ENCODE assay signal across 23 cellular contexts in genomic region chrX:131634900-131635299, GRCh38.
A peak's percentile ranks its signal among the peaks of the same experiment; 100 is the strongest.
DNase-seq lines count a peak whose midpoint lies in the region; ATAC-seq, FAIRE-seq and TF ChIP-seq lines count a peak whose summit lies in the region.
"Had no signal": no experiment of that assay in that cellular context is flagged by ENCODE, and none has a peak within 500 bp of the region (broad histone marks: within the 10 kb centered on the region; RNA-seq: fewer than 3 reads in every experiment).

No MANE protein-coding gene starts in this region.

- RAD21 ChIA-PET in GM12878 (lab: Charles Lee; ENCODE audit: unreplicated experiment) = no interaction called here

- no peaks in the 10 kb centered on the region for H3K79me2 ChIP-seq in GM12878 (ENCODE audit: control insufficient read depth, insufficient read depth, low read length)
- H3K79me2 ChIP-seq in HepG2 (ENCODE audit: insufficient read depth, low read length) = no peaks in the 10 kb centered on the region

- H3K36me3 ChIP-seq in GM12878 (ENCODE audit: control insufficient read depth in 2 of 2, insufficient read depth in 2 of 2, low read length in 1 of 2) (no peaks in the 10 kb centered on the region), HepG2 (replicated peaks in 1 of 2; ENCODE audit: control insufficient read depth in 1 of 2, insufficient read depth in 2 of 2, low read length in 2 of 2) (no peaks in the 10 kb centered on the region), esophagus squamous epithelium (no peaks in the 10 kb centered on the region)
- H3K36me3 ChIP-seq: BE2C, BLaER1 had no signal

- no peak overlapping the region for H3K4me2 ChIP-seq in GM12878 (ENCODE audit: control insufficient read depth, insufficient read depth)
- H3K4me2 ChIP-seq in HepG2 (ENCODE audit: low read depth, low read length) = no peak overlapping the region
- H3K4me2 ChIP-seq: BLaER1 had no signal

- H3K9me3 ChIP-seq in GM12878 (replicated peaks; ENCODE audit: control insufficient read depth, insufficient read depth, low read length) = no peaks in the 10 kb centered on the region
- H3K9me3 ChIP-seq in HepG2 (ENCODE audit: low read length) = no peaks in the 10 kb centered on the region
- no peaks in the 10 kb centered on the region for H3K9me3 ChIP-seq in esophagus squamous epithelium
- H3K9me3 ChIP-seq: BE2C, BLaER1 had no signal

- intact Hi-C loops in GM12878 (cut with micrococcal nuclease; ENCODE audit: unreplicated experiment) (loop anchor here (5.0 to 10.0 kb wide), 2 partner anchors 580 to 643 kb away; partner anchors contain the start of gene ARHGAP36), HepG2 (cut with micrococcal nuclease; ENCODE audit: unreplicated experiment) (no loop called here), esophagus squamous epithelium (cut with DNase I) (no loop called here)

- POLR2A ChIA-PET in GM12878 (lab: Charles Lee) (no interaction called here), HepG2 (lab: Yijun Ruan, JAX) (no interaction called here)

- TF ChIP-seq EP300 in GM12878 (IDR thresholded peaks at IDR 0.05; ENCODE audit: borderline replicate concordance in 1 of 2, control insufficient read depth in 1 of 2, low read depth in 2 of 2, low read length in 2 of 2) (no peak), HepG2 (IDR thresholded peaks at IDR 0.05; ENCODE audit: low read depth in 2 of 2, low read length in 2 of 2) (no peak), HepG2 (CRISPR knock-in tag; IDR thresholded peaks at IDR 0.05; ENCODE audit: borderline replicate concordance) (no peak)

- H3K27ac ChIP-seq in GM12878 (ENCODE audit: control insufficient read depth, insufficient read depth) (no peak overlapping the region), HepG2 (ENCODE audit: extremely low read length, insufficient read depth, low read length) (no peak overlapping the region), esophagus squamous epithelium (no peak overlapping the region)
- H3K27ac ChIP-seq: BLaER1 had no signal

- no peak overlapping the region for H3K4me3 ChIP-seq in GM12878
- H3K4me3 ChIP-seq in HepG2 (replicated peaks in 1 of 3; ENCODE audit: insufficient read depth in 1 of 3, low read depth in 2 of 3, low read length in 3 of 3) = no peak overlapping the region
- H3K4me3 ChIP-seq in esophagus squamous epithelium = no peak overlapping the region
- H3K4me3 ChIP-seq: BLaER1 had no signal

- ATAC-seq in GM12878 = 0 out of 3 replicates have a peak, but pooled peaks have one; percentile 26
- ATAC-seq in HepG2 = no peak

- WGBS in GM12878 (ENCODE audit: insufficient coverage, insufficient replicate concordance, low lambda C conversion rate, missing lambda C conversion rate) = 41% methylated on average over 1 of the region's 1 CpG
- WGBS in HepG2 (ENCODE audit: low lambda C conversion rate) = 0% methylated on average over 1 of the region's 1 CpG
- 69 to 91% methylated on average over 1 of the region's 1 CpG for WGBS in esophagus squamous epithelium, 2 donors

- TF ChIP-seq POLR2A in GM12878 (IDR thresholded peaks at IDR 0.05; ENCODE audit: low read depth, low read length) = no peak
- TF ChIP-seq POLR2A in HepG2 (IDR thresholded peaks at IDR 0.05; ENCODE audit: insufficient read depth in 1 of 2, low read depth in 2 of 2, low read length in 2 of 2) = no peak
- TF ChIP-seq POLR2A in esophagus squamous epithelium (IDR thresholded peaks at IDR 0.05) = no peak

- DNase-seq in DMS53 treated with DMSO at 0.1 percent for 48 hours (lab: John Stamatoyannopoulos, UW; ENCODE audit: unreplicated experiment) (peak; percentile 25), GM12878 (ENCODE audit: low read depth, low spot score) (no peak), HepG2 (ENCODE audit: low spot score) (no peak), NCI-H1694 treated with DMSO at 0.1 percent for 48 hours (lab: John Stamatoyannopoulos, UW) (no peak), esophagus squamous epithelium (lab: John Stamatoyannopoulos, UW) (no peak)
- DNase-seq: 8988T; ACHN; BE2C; C1 segment of cervical spinal cord; CD4-positive, alpha-beta memory T cell; CD4-positive, CD25-positive, alpha-beta regulatory T cell; CD8-positive, alpha-beta memory T cell; COR-L47; DMS 273 treated with DMSO at 0.1 percent for 48 hours; DMS153; DMS79; DND-41; EL; GDM1 had no signal

- TF ChIP-seq RAD21 in GM12878 (IDR thresholded peaks at IDR 0.05; ENCODE audit: insufficient read depth, low read depth, low read length) (no peak), HepG2 (CRISPR knock-in tag; IDR thresholded peaks at IDR 0.05) (no peak)

- TF ChIP-seq CTCF in GM12878 (IDR thresholded peaks at IDR 0.05 in 2 of 3, conservative IDR thresholded peaks at IDR 0.05 in 1 of 3; ENCODE audit: control insufficient read depth in 2 of 3, extremely low read depth in 1 of 3, insufficient read depth in 1 of 3, low read depth in 3 of 3, low read length in 3 of 3) (no peak), HepG2 (CRISPR knock-in tag; IDR thresholded peaks at IDR 0.05) (no peak), esophagus squamous epithelium (IDR thresholded peaks at IDR 0.05) (no peak)

- CTCF ChIA-PET in GM12878 (lab: Yijun Ruan, JAX) (no interaction called here), HepG2 (lab: Yijun Ruan, JAX; ENCODE audit: low intra/inter-chr PET ratio, low total read pairs) (no interaction called here)

- H2AFZ ChIP-seq in GM12878 (ENCODE audit: control insufficient read depth, low read depth, low read length) = no peak overlapping the region
- no peak overlapping the region for H2AFZ ChIP-seq in HepG2 (ENCODE audit: low read length)

- H3K9ac ChIP-seq in GM12878 (ENCODE audit: control insufficient read depth, insufficient read depth, low read length) (no peak overlapping the region), HepG2 (ENCODE audit: insufficient read depth, low read depth, low read length) (no peak overlapping the region)
- H3K9ac ChIP-seq: BLaER1 had no signal

- H4K20me1 ChIP-seq in GM12878 (ENCODE audit: control insufficient read depth, insufficient read depth) (no peaks in the 10 kb centered on the region), HepG2 (ENCODE audit: insufficient read depth, low read length) (no peaks in the 10 kb centered on the region)

- no peak for FAIRE-seq in GM12878 (lab: Jason Lieb, UNC)
- FAIRE-seq in HepG2 (lab: Jason Lieb, UNC) = no peak
- FAIRE-seq: A204.1, GM12891, GM19239 had no signal

- SMC1A ChIA-PET in GM12878 (lab: Charles Lee; ENCODE audit: uncharacterized antibody, unreplicated experiment) = no interaction called here

- BruUV-seq in GM12878 (replicated peaks; lab: Mats Ljungman, UMichigan) (no TSS peak), HepG2 (replicated peaks; lab: Mats Ljungman, UMichigan) (no TSS peak)

- in situ Hi-C loops in GM12878 (cut with MboI) (loop anchor here (5.0 kb wide), 1 partner anchor 658 kb away; no protein-coding TSS in a partner anchor), HepG2 (cut with HindIII; ENCODE audit: extremely low pct_ligation_motif_present, low pct_unique_long_range_greater_than_20kb) (loop anchor here (10.0 kb wide), 2 partner anchors 370 to 640 kb away; no protein-coding TSS in a partner anchor)

- H3K4me1 ChIP-seq in GM12878 (ENCODE audit: control insufficient read depth, insufficient read depth, low read length) = no peaks in the 10 kb centered on the region
- no peaks in the 10 kb centered on the region for H3K4me1 ChIP-seq in HepG2 (ENCODE audit: insufficient read depth, low read length)
- H3K4me1 ChIP-seq in esophagus squamous epithelium = no peaks in the 10 kb centered on the region
- H3K4me1 ChIP-seq: BE2C, BLaER1 had no signal

- no peaks in the 10 kb centered on the region for H3K27me3 ChIP-seq in GM12878 (replicated peaks in 1 of 2; ENCODE audit: control insufficient read depth in 2 of 2, insufficient read depth in 2 of 2, low read length in 1 of 2)
- no peaks in the 10 kb centered on the region for H3K27me3 ChIP-seq in HepG2 (ENCODE audit: control insufficient read depth in 1 of 2, insufficient read depth in 2 of 2, low read length in 2 of 2)
- peaks cover 0 to 6% (median 0%) of the 10 kb centered on the region in 4 donors for H3K27me3 ChIP-seq in esophagus squamous epithelium
- H3K27me3 ChIP-seq: BE2C had no signal

TF ChIP-seq in GM12878, 131 proteins besides CTCF, POLR2A, EP300 and RAD21 (continues in another document):
- TF ChIP-seq CHD4 (IDR thresholded peaks at IDR 0.05) (no peak), SREBF2 (IDR thresholded peaks at IDR 0.05; ENCODE audit: low read length) (no peak), ZSCAN29 (IDR thresholded peaks at IDR 0.05) (no peak), POU2F2 (IDR thresholded peaks at IDR 0.05; ENCODE audit: borderline replicate concordance, low read depth, low read length) (no peak), KDM1A (IDR thresholded peaks at IDR 0.05; ENCODE audit: borderline replicate concordance) (no peak), TCF12 (IDR thresholded peaks at IDR 0.05; ENCODE audit: low read depth, low read length) (no peak), CBX5 (IDR thresholded peaks at IDR 0.05; ENCODE audit: low read depth) (no peak), JUND (IDR thresholded peaks at IDR 0.05; ENCODE audit: low read depth, low read length) (no peak), WRNIP1 (IDR thresholded peaks at IDR 0.05; ENCODE audit: borderline replicate concordance, low read depth, low read length) (no peak), PAX5 (IDR thresholded peaks at IDR 0.05; ENCODE audit: borderline replicate concordance, low read depth, low read length) (no peak)
- TF ChIP-seq, protein P1, sequence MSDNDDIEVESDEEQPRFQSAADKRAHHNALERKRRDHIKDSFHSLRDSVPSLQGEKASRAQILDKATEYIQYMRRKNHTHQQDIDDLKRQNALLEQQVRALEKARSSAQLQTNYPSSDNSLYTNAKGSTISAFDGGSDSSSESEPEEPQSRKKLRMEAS (IDR thresholded peaks at IDR 0.05; ENCODE audit: low read depth, low read length) = no peak

TF ChIP-seq in HepG2, 621 proteins besides CTCF, POLR2A, EP300 and RAD21 (continues in another document):
- no peak for TF ChIP-seq ZSCAN22 (CRISPR knock-in tag; IDR thresholded peaks at IDR 0.05)
- no peak for TF ChIP-seq ZNF251 (CRISPR knock-in tag; IDR thresholded peaks at IDR 0.05)
- no peak for TF ChIP-seq ZBTB14 (CRISPR knock-in tag; IDR thresholded peaks at IDR 0.05)
- no peak for TF ChIP-seq TEAD2 (CRISPR knock-in tag; IDR thresholded peaks at IDR 0.05)
- TF ChIP-seq ETV6 (CRISPR knock-in tag; conservative IDR thresholded peaks at IDR 0.05) = no peak
